26 cellular contexts compared by ENCODE assay signal in genomic region chr18:43350176-43350575, GRCh38.
"Had no signal": no experiment of that assay in that cellular context is flagged by ENCODE, and none has a peak within 500 bp of the region (broad histone marks: within the 10 kb centered on the region; RNA-seq: fewer than 3 reads in every experiment).

No MANE protein-coding gene starts in this region.

- ATAC-seq: activated CD4-positive, alpha-beta T cell treated with anti-CD3 and anti-CD28 coated beads for 36 hours; activated CD8-positive, alpha-beta T cell treated with anti-CD3 and anti-CD28 coated beads, Interleukin-2, amount 10 ng/mL, durations not matched to agents 7 days and 5 days; Right ventricle myocardium inferior had no signal

- DNase-seq: activated CD4-positive, alpha-beta T cell treated with anti-CD3 and anti-CD28 coated beads for 36 hours; activated CD4-positive, alpha-beta T cell treated with anti-CD3 and anti-CD28 coated beads, Interleukin-2, amount 10 ng/mL, durations not matched to agents 7 days and 5 days; activated CD4-positive, alpha-beta T cell treated with anti-CD3 and anti-CD28 coated beads, Interleukin-2, amount 50 U/mL, for 48 hours; activated CD8-positive, alpha-beta T cell treated with anti-CD3 and anti-CD28 coated beads, Interleukin-2, amount 10 ng/mL, durations not matched to agents 7 days and 5 days; activated naive CD4-positive, alpha-beta T cell; activated naive CD4-positive, alpha-beta T cell treated with anti-CD3 and anti-CD28 coated beads, Interleukin-2, amount 50 U/mL, for 16 hours; activated naive CD8-positive, alpha-beta T cell treated with anti-CD3 and anti-CD28 coated beads for 36 hours; activated T-cell treated with anti-CD3 and anti-CD28 coated beads, Interleukin-2, amount 50 U/mL, for 24 hours; amniotic stem cell; aorta; brain microvascular endothelial cell; central memory CD4-positive, alpha-beta T cell; Karpas-422; KBM-7; MG63; NCI-H1092; NCI-H1436 treated with DMSO at 0.1 percent for 48 hours; NCI-H187 treated with DMSO at 0.1 percent for 48 hours; NCI-H2081; NCI-H345; NCI-H510A; PC-9; SIG-M5; SW 1271; T1000 had no signal
